In the genomic region with DNA sequence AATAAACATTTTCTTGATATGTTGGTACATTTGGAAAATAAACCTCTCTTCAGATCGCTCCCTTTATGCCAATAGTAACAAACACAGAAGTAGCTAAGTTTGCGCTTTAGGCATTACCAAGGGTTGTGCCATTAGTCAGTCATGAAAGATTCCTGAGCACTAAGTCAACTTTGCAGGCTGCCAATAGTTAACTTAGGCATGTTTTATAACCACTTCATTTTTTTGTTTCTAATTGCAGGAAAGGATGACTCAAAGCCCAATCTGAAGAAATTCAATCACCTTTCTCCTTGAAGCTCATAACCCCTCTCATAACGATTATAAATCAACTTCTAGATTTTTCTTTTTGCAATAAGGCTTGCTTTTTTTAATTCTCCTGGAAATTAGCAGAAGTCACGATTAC, we compare ENCODE assay signal across 18 cellular contexts.
DNase-seq lines count a peak whose midpoint lies in the region; ATAC-seq and TF ChIP-seq lines count a peak whose summit lies in the region.
"Had no signal": no experiment of that assay in that cellular context is flagged by ENCODE, and none has a peak within 500 bp of the region (broad histone marks: within the 10 kb centered on the region; RNA-seq: fewer than 3 reads in every experiment).

No MANE protein-coding gene starts in this region.

- no peaks in the 10 kb centered on the region for H3K4me1 Mint-ChIP-seq in stimulated activated naive CD8-positive, alpha-beta T cell treated with anti-CD3 and anti-CD28 coated beads, Interleukin-15, amount 100 ng/mL, for 72 hours
- H3K4me1 Mint-ChIP-seq: activated CD8-positive, alpha-beta memory T cell treated with anti-CD3 and anti-CD28 coated beads, Interleukin-2, amount 10 ng/mL, durations not matched to agents 7 days and 5 days; activated naive CD4-positive, alpha-beta T cell treated with anti-CD3 and anti-CD28 coated beads, Interleukin-2, amount 10 ng/mL, durations not matched to agents 7 days and 5 days had no signal

- TF ChIP-seq POLR2A in sigmoid colon (IDR thresholded peaks at IDR 0.05): no peak

- TF ChIP-seq EP300 in sigmoid colon (IDR thresholded peaks at IDR 0.05): no peak

- H3K4me1 ChIP-seq in sigmoid colon: no peaks in the 10 kb centered on the region
- H3K4me1 ChIP-seq: upper lobe of right lung had no signal

- TF ChIP-seq CTCF in AG04449 (IDR thresholded peaks at IDR 0.05; ENCODE audit: insufficient read depth, low read length, missing control alignments) (no peak), cardiac fibroblast (IDR thresholded peaks at IDR 0.05; ENCODE audit: low read depth, low read length) (no peak), sigmoid colon (IDR thresholded peaks at IDR 0.05) (no peak)

- H3K4me3 ChIP-seq in AG04449 (ENCODE audit: low read depth, low read length) (no peak overlapping the region), cardiac fibroblast (replicated peaks in 1 of 2; ENCODE audit: low read depth in 2 of 2, low read length in 2 of 2) (no peak overlapping the region), sigmoid colon (no peak overlapping the region)
- H3K4me3 ChIP-seq: heart left ventricle, upper lobe of right lung had no signal

- POLR2A ChIA-PET in AG04449 (lab: Yijun Ruan, JAX): interaction anchor here (1.9 kb wide), 1 partner anchor 12 kb away, joined by 7 read pairs; no protein-coding TSS in a partner anchor

- H3K27me3 Mint-ChIP-seq in stimulated activated naive CD8-positive, alpha-beta T cell treated with anti-CD3 and anti-CD28 coated beads, Interleukin-15, amount 100 ng/mL, for 72 hours: peaks cover 14% of the 10 kb centered on the region
- H3K27me3 Mint-ChIP-seq: activated CD8-positive, alpha-beta memory T cell treated with anti-CD3 and anti-CD28 coated beads, Interleukin-2, amount 10 ng/mL, durations not matched to agents 7 days and 5 days; activated naive CD4-positive, alpha-beta T cell treated with anti-CD3 and anti-CD28 coated beads, Interleukin-2, amount 10 ng/mL, durations not matched to agents 7 days and 5 days had no signal

- ATAC-seq in stimulated activated naive CD8-positive, alpha-beta T cell treated with anti-CD3 and anti-CD28 coated beads, Interleukin-15, amount 100 ng/mL, for 72 hours: no peak
- ATAC-seq in GM18870 (IDR thresholded peaks at IDR 0.05; ENCODE audit: unreplicated experiment) (no peak), GM21825 (IDR thresholded peaks at IDR 0.05; ENCODE audit: unreplicated experiment) (no peak)
- ATAC-seq: activated CD8-positive, alpha-beta memory T cell treated with anti-CD3 and anti-CD28 coated beads, Interleukin-2, amount 10 ng/mL, durations not matched to agents 7 days and 5 days; heart left ventricle; left ventricle myocardium superior; upper lobe of right lung had no signal

- CTCF ChIA-PET in AG04449 (lab: Yijun Ruan, JAX): interaction anchor here (1.0 kb wide), 1 partner anchor 827 kb away, joined by 3 read pairs; no protein-coding TSS in a partner anchor

- no peak overlapping the region for H3K27ac Mint-ChIP-seq in stimulated activated naive CD8-positive, alpha-beta T cell treated with anti-CD3 and anti-CD28 coated beads, Interleukin-15, amount 100 ng/mL, for 72 hours
- H3K27ac Mint-ChIP-seq: activated CD8-positive, alpha-beta memory T cell treated with anti-CD3 and anti-CD28 coated beads, Interleukin-2, amount 10 ng/mL, durations not matched to agents 7 days and 5 days; activated naive CD4-positive, alpha-beta T cell treated with anti-CD3 and anti-CD28 coated beads, Interleukin-2, amount 10 ng/mL, durations not matched to agents 7 days and 5 days had no signal

- no peak overlapping the region for H3K27ac ChIP-seq in sigmoid colon
- H3K27ac ChIP-seq: heart left ventricle, upper lobe of right lung had no signal

- no peak overlapping the region for H3K4me3 Mint-ChIP-seq in stimulated activated naive CD8-positive, alpha-beta T cell treated with anti-CD3 and anti-CD28 coated beads, Interleukin-15, amount 100 ng/mL, for 72 hours
- H3K4me3 Mint-ChIP-seq: activated CD8-positive, alpha-beta memory T cell treated with anti-CD3 and anti-CD28 coated beads, Interleukin-2, amount 10 ng/mL, durations not matched to agents 7 days and 5 days; activated naive CD4-positive, alpha-beta T cell treated with anti-CD3 and anti-CD28 coated beads, Interleukin-2, amount 10 ng/mL, durations not matched to agents 7 days and 5 days had no signal

- WGBS in sigmoid colon, 2 donors: 48 to 76% methylated on average over 4 of the region's 4 CpGs

- DNase-seq in AG04449 (ENCODE audit: low read depth, low spot score): peak; percentile 67
- DNase-seq in HT1080 (ENCODE audit: low read depth): peak; percentile 89
- peak; percentile 12 to 74 for DNase-seq in cardiac fibroblast (ENCODE audit: low read depth in 2 of 2)
- peak; percentile 87 for DNase-seq in kidney tubule cell (ENCODE audit: low spot score)
- DNase-seq in stimulated activated naive CD8-positive, alpha-beta T cell treated with anti-CD3 and anti-CD28 coated beads, Interleukin-15, amount 100 ng/mL, for 72 hours: no peak
- no peak for DNase-seq in sigmoid colon
- DNase-seq: activated CD8-positive, alpha-beta memory T cell treated with anti-CD3 and anti-CD28 coated beads, Interleukin-2, amount 10 ng/mL, durations not matched to agents 7 days and 5 days; activated naive CD4-positive, alpha-beta T cell treated with anti-CD3 and anti-CD28 coated beads, Interleukin-2, amount 10 ng/mL, durations not matched to agents 7 days and 5 days; cortex of kidney; heart left ventricle; IMR-90; left ventricle myocardium superior; NCI-H1417 treated with DMSO at 0.1 percent for 48 hours; NCI-H524; Right ventricle myocardium superior; upper lobe of right lung had no signal

- H3K36me3 ChIP-seq in sigmoid colon: no peaks in the 10 kb centered on the region
- H3K36me3 ChIP-seq: heart left ventricle, upper lobe of right lung had no signal

- no peaks in the 10 kb centered on the region for H3K27me3 ChIP-seq in sigmoid colon
- H3K27me3 ChIP-seq: heart left ventricle, upper lobe of right lung had no signal

- intact Hi-C loops in sigmoid colon (cut with DNase I): no loop called here

- no peaks in the 10 kb centered on the region for H3K9me3 ChIP-seq in sigmoid colon
- H3K9me3 ChIP-seq: heart left ventricle, upper lobe of right lung had no signal

- no peaks in the 10 kb centered on the region for H3K9me3 Mint-ChIP-seq in stimulated activated naive CD8-positive, alpha-beta T cell treated with anti-CD3 and anti-CD28 coated beads, Interleukin-15, amount 100 ng/mL, for 72 hours
- H3K9me3 Mint-ChIP-seq: activated naive CD4-positive, alpha-beta T cell treated with anti-CD3 and anti-CD28 coated beads, Interleukin-2, amount 10 ng/mL, durations not matched to agents 7 days and 5 days had no signal

Comparison
In these comparisons a context has a peak if more than half of its experiments do, and no peak if none do; other contexts are left out.
1. DNase-seq: peak in AG04449 (single experiment), HT1080 (single experiment), cardiac fibroblast (2 of 2) and kidney tubule cell (single experiment); none in stimulated activated naive CD8-positive, alpha-beta T cell treated with anti-CD3 and anti-CD28 coated beads, Interleukin-15, amount 100 ng/mL, for 72 hours (0 of 2) and sigmoid colon (single experiment).